1 cellular context compared by ENCODE assay signal in genomic region chr3:50242371-50242770, GRCh38.
TF ChIP-seq lines count a peak whose summit lies in the region.

No MANE protein-coding gene starts in this region.

TF ChIP-seq in K562, 482 proteins besides CTCF, POLR2A, EP300 and RAD21:
- TF ChIP-seq ZBTB33 (CRISPR knock-in tag; IDR thresholded peaks at IDR 0.05) (no peak), ZNF232 (CRISPR knock-in tag; IDR thresholded peaks at IDR 0.05) (no peak), ZNF395 (CRISPR knock-in tag; IDR thresholded peaks at IDR 0.05) (no peak), TCF3 (CRISPR knock-in tag; IDR thresholded peaks at IDR 0.05) (no peak), FOXA3 (CRISPR knock-in tag; conservative IDR thresholded peaks at IDR 0.05 in 1 of 2, IDR thresholded peaks at IDR 0.05 in 1 of 2) (no peak), ZNF717 (CRISPR knock-in tag; IDR thresholded peaks at IDR 0.05) (no peak), NRF1 (conservative IDR thresholded peaks at IDR 0.05 in 1 of 2, IDR thresholded peaks at IDR 0.05 in 1 of 2) (no peak), YBX1 (IDR thresholded peaks at IDR 0.05) (no peak), ZNF277 (CRISPR knock-in tag; IDR thresholded peaks at IDR 0.05; ENCODE audit: borderline replicate concordance) (no peak), SRSF3 (IDR thresholded peaks at IDR 0.05; ENCODE audit: insufficient read depth, low read length) (no peak), SNIP1 (IDR thresholded peaks at IDR 0.05; ENCODE audit: low read depth) (no peak), E2F1 (CRISPR knock-in tag; IDR thresholded peaks at IDR 0.05) (no peak), ZNF57 (CRISPR knock-in tag; IDR thresholded peaks at IDR 0.05) (no peak), ZNF644 (tag; IDR thresholded peaks at IDR 0.05; ENCODE audit: low read depth) (no peak), MEIS2 (IDR thresholded peaks at IDR 0.05; ENCODE audit: partially characterized antibody) (no peak), NFIX (CRISPR knock-in tag; IDR thresholded peaks at IDR 0.05; ENCODE audit: low read depth) (no peak), RFX1 (IDR thresholded peaks at IDR 0.05) (no peak), ZNF24 (IDR thresholded peaks at IDR 0.05) (no peak), NFATC3 (IDR thresholded peaks at IDR 0.05) (no peak), TRIM24 (IDR thresholded peaks at IDR 0.05) (no peak)
